1 cellular context compared by ENCODE assay signal in genomic region chr5:173887610-173888472, GRCh38.
TF ChIP-seq lines count a peak whose summit lies in the region.

Gene CPEB4 (plus strand): TSS chr5:173888349. CDS start chr5:173889734, 1,385 bp downstream.

TF ChIP-seq in HepG2, 621 proteins besides CTCF, POLR2A, EP300 and RAD21 (continued from another document and continues in another):
- TF ChIP-seq ZNF687 (CRISPR knock-in tag; IDR thresholded peaks at IDR 0.05) (peak; percentile 89), ZNF740 (CRISPR knock-in tag; IDR thresholded peaks at IDR 0.05) (peak; percentile 59; the same call in 1 of the 2 replicates), PRDM15 (CRISPR knock-in tag; IDR thresholded peaks at IDR 0.05) (no peak), ZNF142 (CRISPR knock-in tag; IDR thresholded peaks at IDR 0.05) (0 out of 2 replicates have a peak, but pooled peaks have one; percentile 42), ELF3 (CRISPR knock-in tag; IDR thresholded peaks at IDR 0.05) (peak; percentile 88), GMEB1 (CRISPR knock-in tag; IDR thresholded peaks at IDR 0.05; ENCODE audit: borderline replicate concordance) (peak; percentile 85), ZNF331 (CRISPR knock-in tag; IDR thresholded peaks at IDR 0.05) (0 out of 2 replicates have a peak, but pooled peaks have one; percentile 4), THAP9 (CRISPR knock-in tag; IDR thresholded peaks at IDR 0.05; ENCODE audit: borderline replicate concordance) (peak; percentile 98), POLR2AphosphoS5 (IDR thresholded peaks at IDR 0.05; ENCODE audit: low read depth, low read length) (peak; percentile 88), STAT6 (CRISPR knock-in tag; IDR thresholded peaks at IDR 0.05; ENCODE audit: borderline replicate concordance) (peak; percentile 78; the same call in 1 of the 2 replicates), ZNF768 (CRISPR knock-in tag; IDR thresholded peaks at IDR 0.05) (peak; percentile 8; the same call in 1 of the 2 replicates), ISL2 (CRISPR knock-in tag; IDR thresholded peaks at IDR 0.05) (peak; percentile 48), PCBP1 (IDR thresholded peaks at IDR 0.05; ENCODE audit: borderline replicate concordance, low read depth, low read length) (0 out of 2 replicates have a peak, but pooled peaks have one; percentile 44), HES4 (CRISPR knock-in tag; IDR thresholded peaks at IDR 0.05; ENCODE audit: borderline replicate concordance) (no peak), JARID2 (CRISPR knock-in tag; IDR thresholded peaks at IDR 0.05; ENCODE audit: insufficient replicate concordance) (no peak), USF2 (IDR thresholded peaks at IDR 0.05; ENCODE audit: low read depth, low read length) (peak; percentile 87), USF2 (CRISPR knock-in tag; IDR thresholded peaks at IDR 0.05; ENCODE audit: borderline replicate concordance) (peak; percentile 95), ZUFSP (CRISPR knock-in tag; IDR thresholded peaks at IDR 0.05; ENCODE audit: borderline replicate concordance) (no peak), SMARCC2 (IDR thresholded peaks at IDR 0.05) (no peak)
